17 cellular contexts compared by ENCODE assay signal in the genomic region with DNA sequence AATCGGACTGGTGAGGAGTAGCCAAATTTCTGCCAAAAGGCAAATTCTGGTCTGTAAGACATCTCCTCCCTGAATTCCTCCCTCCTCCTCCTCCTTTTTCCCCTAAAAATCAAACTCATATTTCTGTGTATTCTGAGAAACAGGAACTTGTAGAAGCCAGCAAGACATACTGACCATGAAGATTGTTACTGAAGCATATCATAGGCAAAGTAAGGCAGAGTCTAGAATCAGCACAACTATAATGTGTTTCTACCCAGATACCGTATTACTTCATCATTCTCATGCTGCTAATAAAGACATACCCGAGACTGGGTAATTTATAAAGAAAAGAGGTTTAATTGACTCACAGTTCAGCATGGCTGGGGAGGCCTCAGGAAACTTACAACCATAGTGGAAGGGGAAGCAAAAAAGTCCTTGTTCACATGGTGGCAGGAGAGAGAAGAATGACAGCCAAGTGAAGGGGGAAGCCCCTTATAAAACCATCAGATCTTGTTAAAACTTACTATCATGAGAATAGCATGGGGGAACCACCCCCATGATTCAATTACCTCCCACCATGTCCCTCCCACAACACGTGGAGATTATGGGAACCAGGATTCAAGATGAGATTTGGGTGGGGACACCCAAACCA.
"Had no signal": no experiment of that assay in that cellular context is flagged by ENCODE, and none has a peak within 500 bp of the region (broad histone marks: within the 10 kb centered on the region; RNA-seq: fewer than 3 reads in every experiment).

No MANE protein-coding gene starts in this region.

- H3K36me3 ChIP-seq: adrenal gland, breast epithelium, spleen, thyroid gland had no signal

- DNase-seq: activated CD4-positive, alpha-beta T cell treated with anti-CD3 and anti-CD28 coated beads, Interleukin-2, amount 10 ng/mL, durations not matched to agents 7 days and 5 days; activated CD8-positive, alpha-beta memory T cell treated with anti-CD3 and anti-CD28 coated beads for 24 hours; activated gamma-delta T cell; activated T-cell treated with anti-CD3 and anti-CD28 coated beads, Interleukin-2, amount 50 U/mL, for 72 hours; adrenal gland; effector memory CD4-positive, alpha-beta T cell; hippocampal formation; midbrain; occipital lobe; posterior cingulate gyrus; spleen; stimulated activated CD4-positive, alpha-beta T cell treated with anti-CD3 and anti-CD28 coated beads, Interleukin-4, amount 100 ng/mL, for 4 hours; stimulated activated naive CD4-positive, alpha-beta T cell treated with Interleukin-2 at 50 U/mL for 16 hours; thyroid gland had no signal

- H3K4me3 Mint-ChIP-seq: activated CD4-positive, alpha-beta T cell treated with anti-CD3 and anti-CD28 coated beads, Interleukin-2, amount 10 ng/mL, durations not matched to agents 7 days and 5 days; activated T-cell treated with anti-CD3 and anti-CD28 coated beads, Interleukin-2, amount 50 U/mL, for 72 hours; T-helper 2 cell treated with Interferon-gamma antibody and Interleukin-4, amounts not matched to agents 5 μg/mL and 100 μg/mL, for 36 hours had no signal

- H3K27ac ChIP-seq: adrenal gland, breast epithelium, thyroid gland had no signal

- H3K27me3 ChIP-seq: adrenal gland, breast epithelium, spleen, thyroid gland had no signal

- H3K4me1 ChIP-seq: breast epithelium had no signal

- H3K36me3 Mint-ChIP-seq: activated naive CD4-positive, alpha-beta T cell treated with anti-CD3 and anti-CD28 coated beads, Interleukin-2, amount 50 U/mL, for 72 hours had no signal

- H3K9me3 ChIP-seq: adrenal gland, breast epithelium, spleen, thyroid gland had no signal

- H3K9me3 Mint-ChIP-seq: activated T-cell treated with anti-CD3 and anti-CD28 coated beads, Interleukin-2, amount 50 U/mL, for 72 hours; T-helper 2 cell treated with Interferon-gamma antibody and Interleukin-4, amounts not matched to agents 5 μg/mL and 100 μg/mL, for 36 hours had no signal

- H3K4me3 ChIP-seq: adrenal gland, breast epithelium, spleen, thyroid gland had no signal

- H3K27ac Mint-ChIP-seq: activated CD4-positive, alpha-beta T cell treated with anti-CD3 and anti-CD28 coated beads, Interleukin-2, amount 10 ng/mL, durations not matched to agents 7 days and 5 days; activated naive CD4-positive, alpha-beta T cell treated with anti-CD3 and anti-CD28 coated beads, Interleukin-2, amount 50 U/mL, for 72 hours; activated T-cell treated with anti-CD3 and anti-CD28 coated beads, Interleukin-2, amount 50 U/mL, for 72 hours; T-helper 2 cell treated with Interferon-gamma antibody and Interleukin-4, amounts not matched to agents 5 μg/mL and 100 μg/mL, for 36 hours had no signal

- ATAC-seq: activated naive CD4-positive, alpha-beta T cell treated with anti-CD3 and anti-CD28 coated beads, Interleukin-2, amount 50 U/mL, for 72 hours; activated T-cell treated with anti-CD3 and anti-CD28 coated beads, Interleukin-2, amount 50 U/mL, for 72 hours had no signal
